22 cellular contexts compared by ENCODE assay signal in genomic region chr9:13122756-13123369, GRCh38.
A peak's percentile ranks its signal among the peaks of the same experiment; 100 is the strongest.
DNase-seq lines count a peak whose midpoint lies in the region; ATAC-seq, FAIRE-seq and TF ChIP-seq lines count a peak whose summit lies in the region.
"Had no signal": no experiment of that assay in that cellular context is flagged by ENCODE, and none has a peak within 500 bp of the region (broad histone marks: within the 10 kb centered on the region; RNA-seq: fewer than 3 reads in every experiment).

No MANE protein-coding gene starts in this region.

- no peak for ATAC-seq in A549
- ATAC-seq in activated T-helper 17 cell treated with anti-CD3 and anti-CD28 coated beads, Interleukin-2, amount 50 U/mL, for 72 hours (replicated peaks), result no peak
- ATAC-seq: GM12878 had no signal

- H3K56ac ChIP-seq in H9 (ENCODE audit: insufficient read length, low read depth, low read length) (no peak overlapping the region), H1 (replicated peaks; ENCODE audit: insufficient read length, low read depth, low read length) (no peak overlapping the region)

- H3K27ac Mint-ChIP-seq in H9, result peak overlapping the region in 2 of 3 experiments; percentile 28 to 62; a peak in 3 of 7 replicates
- no peak overlapping the region for H3K27ac Mint-ChIP-seq in activated T-helper 17 cell treated with anti-CD3 and anti-CD28 coated beads, Interleukin-2, amount 50 U/mL, for 72 hours
- H3K27ac Mint-ChIP-seq: CD14-positive monocyte; CD4-positive, alpha-beta memory T cell had no signal

- H3K4ac ChIP-seq in H9 (ENCODE audit: low read depth, low read length) (no peak overlapping the region), H1 (replicated peaks; ENCODE audit: insufficient read length, low read depth, low read length) (no peak overlapping the region)

- no peak overlapping the region for H4K91ac ChIP-seq in H9 (ENCODE audit: insufficient read length, low read depth, low read length)
- H4K91ac ChIP-seq in H1 (replicated peaks; ENCODE audit: insufficient read length, low read length), result no peak overlapping the region

- H3K9me3 ChIP-seq in A549 (no peaks in the 10 kb centered on the region), H9 (ENCODE audit: control insufficient read depth, low read depth, low read length) (no peaks in the 10 kb centered on the region), H1 (ENCODE audit: insufficient read depth in 2 of 2, low read depth in 1 of 2, low read length in 1 of 2) (no peaks in the 10 kb centered on the region), ascending aorta (no peaks in the 10 kb centered on the region)
- H3K9me3 ChIP-seq: BLaER1 had no signal

- TF ChIP-seq EP300 in A549 (IDR thresholded peaks at IDR 0.05) (no peak), H1 (IDR thresholded peaks at IDR 0.05; ENCODE audit: borderline replicate concordance in 1 of 2, low read depth in 2 of 2, low read length in 2 of 2) (no peak)

- no peak for TF ChIP-seq RAD21 in A549 (conservative IDR thresholded peaks at IDR 0.05 in 1 of 2, IDR thresholded peaks at IDR 0.05 in 1 of 2)
- TF ChIP-seq RAD21 in H1 (IDR thresholded peaks at IDR 0.05 in 1 of 2, conservative IDR thresholded peaks at IDR 0.05 in 1 of 2; ENCODE audit: low read depth in 2 of 2, low read length in 2 of 2), result 0 out of 4 replicates have a peak, but pooled peaks have one; percentile 9 to 11

- no peak overlapping the region for H3T11ph ChIP-seq in H9 (ENCODE audit: low read length)

- H3K9ac ChIP-seq in H9 (ENCODE audit: extremely low read depth, insufficient read length, low read length) (no peak overlapping the region), H1 (replicated peaks in 1 of 4; ENCODE audit: extremely low read depth in 1 of 4, low read depth in 3 of 4, low read length in 3 of 4) (no peak overlapping the region)
- H3K9ac ChIP-seq: BLaER1, GM23248, KMS-11 had no signal

- no peaks in the 10 kb centered on the region for H3K27me3 Mint-ChIP-seq in H9 (ENCODE audit: low read depth)
- no peaks in the 10 kb centered on the region for H3K27me3 Mint-ChIP-seq in activated T-helper 17 cell treated with anti-CD3 and anti-CD28 coated beads, Interleukin-2, amount 50 U/mL, for 72 hours
- H3K27me3 Mint-ChIP-seq: CD4-positive, alpha-beta memory T cell had no signal

- no peak for TF ChIP-seq POLR2A in A549 (IDR thresholded peaks at IDR 0.05; ENCODE audit: low read length)
- TF ChIP-seq POLR2A in H1 (IDR thresholded peaks at IDR 0.05; ENCODE audit: control extremely low read depth in 1 of 2, low read depth in 2 of 2, low read length in 2 of 2), result no peak

- FAIRE-seq in A549 (lab: Jason Lieb, UNC), result no peak
- FAIRE-seq in H1 (lab: Jason Lieb, UNC), result no peak
- FAIRE-seq: GM12878, HTR-8/SVneo had no signal

- TF ChIP-seq CTCF in A549 (IDR thresholded peaks at IDR 0.05), result no peak
- TF ChIP-seq CTCF in H9 (conservative IDR thresholded peaks at IDR 0.05), result no peak
- peak in 1 of 3 experiments; percentile 1; a peak in 1 of 4 replicates for TF ChIP-seq CTCF in H1 (IDR thresholded peaks at IDR 0.05; ENCODE audit: control extremely low read depth in 1 of 3, insufficient read depth in 1 of 3, low read depth in 1 of 3, low read length in 3 of 3)
- no peak for TF ChIP-seq CTCF in ascending aorta (IDR thresholded peaks at IDR 0.05)

- H3K18ac ChIP-seq in H9 (ENCODE audit: insufficient read length, low read depth, low read length) (no peak overlapping the region), H1 (ENCODE audit: extremely low read depth, low read length) (no peak overlapping the region)

- CTCF ChIA-PET in A549 (lab: Yijun Ruan, JAX), result no interaction called here
- CTCF ChIA-PET in H1 (lab: Charles Lee; ENCODE audit: partially characterized antibody), result interaction anchor here (0.6 to 0.9 kb wide), 2 partner anchors 9 to 1141 kb away, joined by 3 read pairs; no protein-coding TSS in a partner anchor

- no peaks in the 10 kb centered on the region for H3K9me3 Mint-ChIP-seq in H9
- H3K9me3 Mint-ChIP-seq in activated T-helper 17 cell treated with anti-CD3 and anti-CD28 coated beads, Interleukin-2, amount 50 U/mL, for 72 hours, result peaks cover 3% of the 10 kb centered on the region

- no peaks in the 10 kb centered on the region for H3K27me3 ChIP-seq in H9 (ENCODE audit: insufficient read depth, low read length)
- H3K27me3 ChIP-seq in H1 (replicated peaks in 1 of 4; ENCODE audit: control insufficient read depth in 3 of 4, extremely low read depth in 1 of 4, insufficient read depth in 3 of 4, low read length in 3 of 4), result no peaks in the 10 kb centered on the region
- no peaks in the 10 kb centered on the region for H3K27me3 ChIP-seq in ascending aorta
- H3K27me3 ChIP-seq: BLaER1 had no signal

- H3K23ac ChIP-seq in H9 (ENCODE audit: insufficient read length, low read depth, low read length) (no peak overlapping the region), H1 (ENCODE audit: insufficient read length) (no peak overlapping the region)

- H3K27ac ChIP-seq in A549 (no peak overlapping the region), H9 (ENCODE audit: insufficient read length, low read depth, low read length) (no peak overlapping the region), H1 (ENCODE audit: low read depth, low read length) (no peak overlapping the region), ascending aorta (no peak overlapping the region)
- H3K27ac ChIP-seq: BLaER1, GM23248, KMS-11 had no signal

- no peak overlapping the region for H2BK5ac ChIP-seq in H9 (ENCODE audit: insufficient read length, low read length)
- no peak overlapping the region for H2BK5ac ChIP-seq in H1 (ENCODE audit: low read depth, low read length)

- peaks cover 11 to 13% of the 10 kb centered on the region in 2 experiments for H3K4me1 Mint-ChIP-seq in H9
- no peaks in the 10 kb centered on the region for H3K4me1 Mint-ChIP-seq in activated T-helper 17 cell treated with anti-CD3 and anti-CD28 coated beads, Interleukin-2, amount 50 U/mL, for 72 hours
- H3K4me1 Mint-ChIP-seq: CD14-positive monocyte; CD4-positive, alpha-beta memory T cell had no signal

- DNase-seq in A549 (ENCODE audit: low read depth in 1 of 2, low spot score in 1 of 2) (no peak), H9 (no peak), H1 (ENCODE audit: low read depth in 1 of 2, low spot score in 2 of 2) (no peak), midbrain (lab: John Stamatoyannopoulos, UW) (peak; percentile 13), DMS153 treated with DMSO at 0.1 percent for 48 hours (lab: John Stamatoyannopoulos, UW; ENCODE audit: unreplicated experiment) (no peak), ascending aorta (ENCODE audit: low spot score in 2 of 2) (no peak)
- no peak for DNase-seq in stimulated activated CD4-positive, alpha-beta T cell treated with anti-CD3 and anti-CD28 coated beads, Interleukin-12 subunit alpha, Interleukin-12 subunit beta, amount 100 ng/mL, for 4 hours
- DNase-seq: ACHN; AML-193; Calu3; CD4-positive, alpha-beta memory T cell; DMS53; DND-41; EL; GM23248; H7 had no signal

- no peak overlapping the region for H2BK120ac ChIP-seq in H9 (ENCODE audit: low read depth, low read length, poor library complexity, severe bottlenecking)
- no peak overlapping the region for H2BK120ac ChIP-seq in H1 (replicated peaks; ENCODE audit: low read depth, low read length)

- H2BK15ac ChIP-seq in H9 (ENCODE audit: low read depth, low read length) (no peak overlapping the region), H1 (ENCODE audit: low read length) (no peak overlapping the region)

- H2AFZ ChIP-seq in H9 (ENCODE audit: low read length), result no peak overlapping the region
- no peak overlapping the region for H2AFZ ChIP-seq in H1 (ENCODE audit: low read length)
- H2AFZ ChIP-seq: GM23248 had no signal

- no peaks in the 10 kb centered on the region for H4K20me1 ChIP-seq in H9 (ENCODE audit: control insufficient read depth, insufficient read depth, insufficient read length)
- H4K20me1 ChIP-seq in H1 (replicated peaks in 1 of 2; ENCODE audit: control insufficient read depth in 1 of 2, insufficient read depth in 2 of 2, low read length in 2 of 2), result no peaks in the 10 kb centered on the region
- H4K20me1 ChIP-seq: BLaER1 had no signal

- H3K4me3 ChIP-seq in A549, result no peak overlapping the region
- H3K4me3 ChIP-seq in H1 (ENCODE audit: extremely low read depth in 1 of 4, insufficient read depth in 2 of 4, low read depth in 3 of 4, low read length in 4 of 4), result no peak overlapping the region
- H3K4me3 ChIP-seq in ascending aorta, result no peak overlapping the region
- H3K4me3 ChIP-seq: BLaER1, GM12878, GM23248 had no signal

- H3K23me2 ChIP-seq in H9 (ENCODE audit: insufficient read length, low read depth, low read length, poor library complexity, severe bottlenecking), result no peaks in the 10 kb centered on the region
- no peaks in the 10 kb centered on the region for H3K23me2 ChIP-seq in H1 (ENCODE audit: low read depth, low read length)

- POLR2A ChIA-PET in A549 (lab: Yijun Ruan, JAX) (no interaction called here), H1 (lab: Charles Lee; ENCODE audit: partially characterized antibody) (no interaction called here)

- H3K79me1 ChIP-seq in H9 (ENCODE audit: insufficient read depth, low read depth, low read length, poor library complexity, severe bottlenecking) (no peaks in the 10 kb centered on the region), H1 (ENCODE audit: low read depth, low read length) (no peaks in the 10 kb centered on the region)

- no peak overlapping the region for H4K8ac ChIP-seq in H9 (replicated peaks; ENCODE audit: insufficient read length, low read depth, low read length)
- no peak overlapping the region for H4K8ac ChIP-seq in H1 (ENCODE audit: extremely low read depth, insufficient read depth, low read length)

- H3K79me2 ChIP-seq in H9 (ENCODE audit: insufficient read depth, low read length) (no peaks in the 10 kb centered on the region), H1 (ENCODE audit: control insufficient read depth in 1 of 2, insufficient read depth in 2 of 2, low read length in 2 of 2) (no peaks in the 10 kb centered on the region)

- intact Hi-C loops in ascending aorta (cut with DNase I), result no loop called here

- WGBS in A549 (ENCODE audit: missing lambda C conversion rate), result 90% methylated on average over 9 of the region's 9 CpGs
- whole genome bisulfite sequencing in H9 (ENCODE audit: extremely low coverage, insufficient read length, low lambda C conversion rate), result no CpG with 5 or more reads among the region's 9 CpGs
- WGBS in H1 (ENCODE audit: extremely low coverage in 1 of 2, insufficient coverage in 1 of 2, insufficient read length in 1 of 2, insufficient replicate concordance in 2 of 2, low coverage in 1 of 2, low lambda C conversion rate in 2 of 2, missing lambda C conversion rate in 1 of 2), 2 experiments, result 97% methylated on average over 9 of the region's 9 CpGs; no CpG with 5 or more reads in 1 of the 2 experiments

- no peak overlapping the region for H3K4me2 ChIP-seq in A549
- no peak overlapping the region for H3K4me2 ChIP-seq in H9 (ENCODE audit: insufficient read depth, insufficient read length, low read length)
- H3K4me2 ChIP-seq in H1 (ENCODE audit: insufficient read depth in 1 of 2, low read depth in 2 of 2, low read length in 2 of 2), result no peak overlapping the region
- H3K4me2 ChIP-seq: BLaER1, KMS-11 had no signal

- H3K4me1 ChIP-seq in A549 (no peaks in the 10 kb centered on the region), H9 (ENCODE audit: insufficient read depth, low read length) (no peaks in the 10 kb centered on the region), H1 (replicated peaks in 1 of 4; ENCODE audit: control insufficient read depth in 3 of 4, insufficient read depth in 4 of 4, low read length in 3 of 4) (peaks cover 0 to 3% (median 0%) of the 10 kb centered on the region in 4 experiments; a peak in 2 of 7 replicates), ascending aorta (no peaks in the 10 kb centered on the region)
- H3K4me1 ChIP-seq: BLaER1 had no signal

- H2AK5ac ChIP-seq in H9 (ENCODE audit: insufficient read length, low read length), result no peak overlapping the region
- H2AK5ac ChIP-seq in H1 (ENCODE audit: low read depth, low read length), result no peak overlapping the region

- no peak overlapping the region for H2BK12ac ChIP-seq in H9 (ENCODE audit: insufficient read length, low read depth, low read length)
- no peak overlapping the region for H2BK12ac ChIP-seq in H1 (ENCODE audit: low read depth, low read length)

- no peak overlapping the region for H2BK20ac ChIP-seq in H9 (ENCODE audit: low read depth, low read length, poor library complexity, severe bottlenecking)
- H2BK20ac ChIP-seq in H1 (ENCODE audit: low read length), result no peak overlapping the region

- no peak overlapping the region for H3K4me3 Mint-ChIP-seq in H9
- H3K4me3 Mint-ChIP-seq in activated T-helper 17 cell treated with anti-CD3 and anti-CD28 coated beads, Interleukin-2, amount 50 U/mL, for 72 hours, result no peak overlapping the region
- H3K4me3 Mint-ChIP-seq: CD14-positive monocyte; CD4-positive, alpha-beta memory T cell had no signal

- H3K36me3 ChIP-seq in H1 (ENCODE audit: control insufficient read depth in 2 of 4, insufficient read depth in 4 of 4, low read length in 3 of 4) (peaks cover 0 to 32% (median 5%) of the 10 kb centered on the region in 4 experiments; a peak in 6 of 8 replicates), ascending aorta (peaks cover 22 to 56% of the 10 kb centered on the region in 2 donors)
- H3K36me3 ChIP-seq: BLaER1 had no signal

- H4K5ac ChIP-seq in H9 (ENCODE audit: insufficient read length, low read depth, low read length) (no peak overlapping the region), H1 (ENCODE audit: insufficient read length, low read depth, low read length) (no peak overlapping the region)

- peaks cover 4 to 32% (median 16%) of the 10 kb centered on the region in 3 experiments for H3K36me3 Mint-ChIP-seq in H9 (ENCODE audit: insufficient read depth in 1 of 3, low read depth in 3 of 3)
- H3K36me3 Mint-ChIP-seq in activated T-helper 17 cell treated with anti-CD3 and anti-CD28 coated beads, Interleukin-2, amount 50 U/mL, for 72 hours (ENCODE audit: low read depth), result no peaks in the 10 kb centered on the region
- H3K36me3 Mint-ChIP-seq: CD14-positive monocyte; CD4-positive, alpha-beta memory T cell had no signal

- H3K14ac ChIP-seq in H9 (ENCODE audit: insufficient read depth, low read length), result no peak overlapping the region
- H3K14ac ChIP-seq in H1 (ENCODE audit: insufficient read length), result no peak overlapping the region

Comparison
In these comparisons a context has a peak if more than half of its experiments do, and no peak if none do; other contexts are left out.
1. Of the 18 proteins assayed by ChIP-seq in both H1 and A549: peak only in H1: RAD21; only in A549: MAFK; in both: none; in neither: 15; mixed calls (peak in some experiments, not most) for 1.